Comparison of ENCODE assay signal across 21 cellular contexts in genomic region chr9:99485461-99485860, GRCh38.
DNase-seq lines count a peak whose midpoint lies in the region; ATAC-seq and TF ChIP-seq lines count a peak whose summit lies in the region.
"Had no signal": no experiment of that assay in that cellular context is flagged by ENCODE, and none has a peak within 500 bp of the region (broad histone marks: within the 10 kb centered on the region; RNA-seq: fewer than 3 reads in every experiment).

No MANE protein-coding gene starts in this region.

- peak overlapping the region in 1 of 2 experiments; percentile 29; a peak in 1 of 4 replicates for H4K8ac ChIP-seq in IMR-90 (ENCODE audit: low read depth in 2 of 2, low read length in 2 of 2)

- BruUV-seq in IMR-90 (replicated peaks; lab: Mats Ljungman, UMichigan): no TSS peak

- H4K5ac ChIP-seq in IMR-90 (ENCODE audit: low read depth, low read length): peak overlapping the region; percentile 50

- no peak overlapping the region for H2AFZ ChIP-seq in IMR-90 (replicated peaks; ENCODE audit: low read length, poor library complexity)

- dilution Hi-C loops in IMR-90 (cut with HindIII; ENCODE audit: low sequenced_read_pairs, unreplicated experiment): no loop called here

- H3K9me1 ChIP-seq in IMR-90 (ENCODE audit: insufficient read depth, low read length): 0 out of 2 replicates have a peak, but pooled peaks cover 4% of the 10 kb centered on the region

- H3K27me3 ChIP-seq in IMR-90 (ENCODE audit: control insufficient read depth, insufficient read depth, low read length) (peaks cover 2% of the 10 kb centered on the region; the same call in 1 of the 2 replicates), SJCRH30 (no peaks in the 10 kb centered on the region)
- H3K27me3 ChIP-seq in effector memory CD4-positive, alpha-beta T cell (replicated peaks; ENCODE audit: control insufficient read depth, insufficient read depth, low read length, poor library complexity, severe bottlenecking): no peaks in the 10 kb centered on the region
- H3K27me3 ChIP-seq: BLaER1, left lung, stomach had no signal

- H3K56ac ChIP-seq in IMR-90 (ENCODE audit: extremely low read depth, insufficient read depth, low read length): no peak overlapping the region

- H3K18ac ChIP-seq in IMR-90 (ENCODE audit: low read depth, low read length): peak overlapping the region; percentile 73

- H3K23ac ChIP-seq in IMR-90 (ENCODE audit: low read depth, low read length): no peak overlapping the region

- H3K4me3 ChIP-seq in IMR-90 (ENCODE audit: insufficient read depth, low read depth, low read length): no peak overlapping the region
- no peak overlapping the region for H3K4me3 ChIP-seq in cardiac fibroblast (replicated peaks in 1 of 2; ENCODE audit: low read depth in 2 of 2, low read length in 2 of 2)
- H3K4me3 ChIP-seq in SJCRH30: no peak overlapping the region
- no peak overlapping the region for H3K4me3 ChIP-seq in effector memory CD4-positive, alpha-beta T cell (ENCODE audit: insufficient read depth, low read depth, low read length, poor library complexity, severe bottlenecking)
- H3K4me3 ChIP-seq: BLaER1, left lung, prostate gland, smooth muscle cell, stomach had no signal

- no peak overlapping the region for H2AK5ac ChIP-seq in IMR-90 (ENCODE audit: low read depth, low read length)

- H3K4ac ChIP-seq in IMR-90 (ENCODE audit: low read depth, low read length): peak overlapping the region; percentile 26; the same call in 1 of the 2 replicates

- H2BK20ac ChIP-seq in IMR-90 (ENCODE audit: low read depth, low read length): peak overlapping the region; percentile 27; the same call in 1 of the 2 replicates

- no peak overlapping the region for H2BK5ac ChIP-seq in IMR-90 (ENCODE audit: low read depth, low read length, poor library complexity, severe bottlenecking)

- H3K36me3 ChIP-seq in IMR-90 (ENCODE audit: control insufficient read depth, insufficient read depth, low read length) (no peaks in the 10 kb centered on the region), SJCRH30 (no peaks in the 10 kb centered on the region)
- no peaks in the 10 kb centered on the region for H3K36me3 ChIP-seq in effector memory CD4-positive, alpha-beta T cell (ENCODE audit: control insufficient read depth, insufficient read depth, low read length)
- H3K36me3 ChIP-seq: BLaER1, left lung, prostate gland, stomach had no signal

- 0 out of 2 replicates have a peak overlapping the region, but pooled peaks have one; percentile 25 for H4K91ac ChIP-seq in IMR-90 (ENCODE audit: insufficient read depth, low read depth, low read length)

- no peak for TF ChIP-seq RAD21 in IMR-90 (IDR thresholded peaks at IDR 0.05; ENCODE audit: low read length)

- DNase-seq in AG08395 (ENCODE audit: low spot score): peak; percentile 45
- peak; percentile 75 for DNase-seq in IMR-90
- DNase-seq in cardiac fibroblast (ENCODE audit: low read depth in 2 of 2): peak; percentile 8 to 56
- DNase-seq in kidney tubule cell (ENCODE audit: low spot score): peak; percentile 43
- DNase-seq in SJCRH30: no peak
- DNase-seq in effector memory CD4-positive, alpha-beta T cell: no peak
- DNase-seq: activated CD4-positive, alpha-beta T cell treated with anti-CD3 and anti-CD28 coated beads for 4 hours; activated CD8-positive, alpha-beta memory T cell treated with anti-CD3 and anti-CD28 coated beads, Interleukin-2, amount 10 ng/mL, durations not matched to agents 7 days and 5 days; activated naive CD8-positive, alpha-beta T cell treated with anti-CD3 and anti-CD28 coated beads, Interleukin-2, amount 10 ng/mL, durations not matched to agents 7 days and 5 days; head of caudate nucleus; KBM-7; left lung; NCI-H1694; stimulated activated CD4-positive, alpha-beta T cell treated with anti-CD3 and anti-CD28 coated beads, Interleukin-4, amount 100 ng/mL, for 1 hour; stomach; SW 1271 had no signal

- 0 out of 2 replicates have a peak overlapping the region, but pooled peaks have one; percentile 51 for H3K14ac ChIP-seq in IMR-90 (replicated peaks; ENCODE audit: low read depth, low read length)

- H2BK15ac ChIP-seq in IMR-90 (ENCODE audit: low read depth, low read length): 0 out of 3 replicates have a peak overlapping the region, but pooled peaks have one; percentile 6

- CTCF ChIA-PET in IMR-90 (lab: Yijun Ruan, JAX): no interaction called here

- no peak for TF ChIP-seq POLR2A in IMR-90 (IDR thresholded peaks at IDR 0.05; ENCODE audit: low read depth, low read length)

- no peak overlapping the region for H3K9ac ChIP-seq in IMR-90 (ENCODE audit: low read depth, low read length)
- H3K9ac ChIP-seq: BLaER1 had no signal

- no peak overlapping the region for H2AK9ac ChIP-seq in IMR-90 (replicated peaks; ENCODE audit: low read depth, low read length, poor library complexity)

- in situ Hi-C loops in IMR-90 (cut with MboI; ENCODE audit: low sequenced_read_pairs): no loop called here

- H3K4me1 ChIP-seq in IMR-90 (ENCODE audit: control insufficient read depth, insufficient read depth, low read length): peaks cover 7% of the 10 kb centered on the region
- no peaks in the 10 kb centered on the region for H3K4me1 ChIP-seq in SJCRH30
- no peaks in the 10 kb centered on the region for H3K4me1 ChIP-seq in effector memory CD4-positive, alpha-beta T cell (ENCODE audit: control insufficient read depth, insufficient read depth, low read length, poor library complexity, severe bottlenecking)
- H3K4me1 ChIP-seq: left lung, prostate gland, stomach had no signal

- H3K79me1 ChIP-seq in IMR-90 (ENCODE audit: low read depth in 1 of 2, low read length in 2 of 2): no peaks in the 10 kb centered on the region

- H3K27ac ChIP-seq in IMR-90 (ENCODE audit: insufficient read depth, low read length): peak overlapping the region; percentile 7; the same call in 1 of the 2 replicates
- H3K27ac ChIP-seq in SJCRH30: no peak overlapping the region
- no peak overlapping the region for H3K27ac ChIP-seq in effector memory CD4-positive, alpha-beta T cell (ENCODE audit: insufficient read depth, low read length, poor library complexity, severe bottlenecking)
- H3K27ac ChIP-seq: BLaER1, left lung, prostate gland, stomach had no signal

- H3K9me3 ChIP-seq in IMR-90 (ENCODE audit: control insufficient read depth, insufficient read depth, low read length) (no peaks in the 10 kb centered on the region), SJCRH30 (replicated peaks) (no peaks in the 10 kb centered on the region)
- no peaks in the 10 kb centered on the region for H3K9me3 ChIP-seq in effector memory CD4-positive, alpha-beta T cell (ENCODE audit: control insufficient read depth, low read length)
- H3K9me3 ChIP-seq: BLaER1, left lung, prostate gland had no signal

- WGBS in IMR-90 (ENCODE audit: extremely low coverage in 2 of 2, insufficient read length in 1 of 2), 2 experiments: 59% methylated on average over 2 of the region's 2 CpGs; no CpG with 5 or more reads in 1 of the 2 experiments

- POLR2A ChIA-PET in IMR-90 (lab: Charles Lee; ENCODE audit: unreplicated experiment): no interaction called here

- peak overlapping the region; percentile 43; the same call in 1 of the 2 replicates for H2BK120ac ChIP-seq in IMR-90 (ENCODE audit: low read depth, low read length)

- intact Hi-C loops in IMR-90 (cut with micrococcal nuclease): no loop called here

- H4K20me1 ChIP-seq in IMR-90 (ENCODE audit: insufficient read depth, low read length): no peaks in the 10 kb centered on the region
- H4K20me1 ChIP-seq: BLaER1 had no signal

- ATAC-seq in IMR-90 (ENCODE audit: low read depth) (peak; percentile 77), HG03521 (IDR thresholded peaks at IDR 0.05; ENCODE audit: unreplicated experiment) (no peak), HG02973 (IDR thresholded peaks at IDR 0.05; ENCODE audit: unreplicated experiment) (no peak)
- ATAC-seq: activated CD8-positive, alpha-beta memory T cell treated with anti-CD3 and anti-CD28 coated beads, Interleukin-2, amount 10 ng/mL, durations not matched to agents 7 days and 5 days; left lung had no signal

- no peak overlapping the region for H3K4me2 ChIP-seq in IMR-90 (ENCODE audit: low read depth, low read length)
- H3K4me2 ChIP-seq: smooth muscle cell had no signal

- TF ChIP-seq CTCF in IMR-90 (conservative IDR thresholded peaks at IDR 0.05; ENCODE audit: low read depth, low read length): no peak
- no peak for TF ChIP-seq CTCF in cardiac fibroblast (IDR thresholded peaks at IDR 0.05; ENCODE audit: low read depth, low read length)

TF ChIP-seq in IMR-90, 13 proteins besides CTCF, POLR2A, EP300 and RAD21:
- TF ChIP-seq SMC3 (IDR thresholded peaks at IDR 0.05; ENCODE audit: low read depth, low read length) (no peak), FOS (IDR thresholded peaks at IDR 0.05; ENCODE audit: low read depth, low read length) (no peak), MAFK (IDR thresholded peaks at IDR 0.05; ENCODE audit: low read depth, low read length) (no peak), BHLHE40 (IDR thresholded peaks at IDR 0.05; ENCODE audit: low read depth, low read length) (peak; percentile 76), ELK1 (IDR thresholded peaks at IDR 0.05; ENCODE audit: borderline replicate concordance, low read depth, low read length) (no peak), RCOR1 (IDR thresholded peaks at IDR 0.05; ENCODE audit: insufficient replicate concordance, low read length) (no peak)

Comparison
In these comparisons a context has a peak if more than half of its experiments do, and no peak if none do; other contexts are left out.
1. DNase-seq: peak in AG08395 (single experiment), IMR-90 (single experiment), cardiac fibroblast (2 of 2) and kidney tubule cell (single experiment); none in SJCRH30 (0 of 2) and effector memory CD4-positive, alpha-beta T cell (0 of 3).